Comparison of ENCODE assay signal across 14 cellular contexts in genomic region chr5:150158170-150158949, GRCh38. TPM values are rescaled to one million over a fixed set of nuclear protein-coding genes. Genes with fewer than 3 reads are reported as not detected.
DNase-seq lines count a peak whose midpoint lies in the region; ATAC-seq and TF ChIP-seq lines count a peak whose summit lies in the region.
"Had no signal": no experiment of that assay in that cellular context is flagged by ENCODE, and none has a peak within 500 bp of the region (broad histone marks: within the 10 kb centered on the region; RNA-seq: fewer than 3 reads in every experiment).

No MANE protein-coding gene starts in this region.

- TF ChIP-seq CTCF in lung (IDR thresholded peaks at IDR 0.05; ENCODE audit: control extremely low read depth, extremely low read depth) (no peak), thoracic aorta (IDR thresholded peaks at IDR 0.05) (no peak)

- WGBS in lung, 2 donors: 59 to 73% methylated on average over 12 of the region's 12 CpGs

- H3K27me3 Mint-ChIP-seq in naive thymus-derived CD4-positive, alpha-beta T cell: peaks cover 20 to 31% (median 25%) of the 10 kb centered on the region in 5 donors

- H3K4me1 ChIP-seq in lung (ENCODE audit: control insufficient read depth in 2 of 2, insufficient read depth in 2 of 2, low read length in 2 of 2) (peaks cover 0 to 4% of the 10 kb centered on the region in 2 donors), thoracic aorta (ENCODE audit: control insufficient read depth in 1 of 2, low read depth in 2 of 2) (peaks cover 35 to 70% of the 10 kb centered on the region in 2 donors)
- H3K4me1 ChIP-seq in naive thymus-derived CD4-positive, alpha-beta T cell (ENCODE audit: control insufficient read depth in 2 of 2, insufficient read depth in 2 of 2, low read length in 2 of 2): no peaks in the 10 kb centered on the region

- CTCF ChIA-PET in naive thymus-derived CD4-positive, alpha-beta T cell (lab: Charles Lee): no interaction called here

- H3K36me3 ChIP-seq in lung (ENCODE audit: control insufficient read depth in 2 of 2, insufficient read depth in 2 of 2, low read length in 2 of 2) (no peaks in the 10 kb centered on the region), thoracic aorta (no peaks in the 10 kb centered on the region)
- H3K36me3 ChIP-seq in naive thymus-derived CD4-positive, alpha-beta T cell (ENCODE audit: control insufficient read depth in 2 of 3, insufficient read depth in 3 of 3, low read length in 3 of 3): no peaks in the 10 kb centered on the region

- peak; percentile 40 for DNase-seq in NCI-H69 (lab: John Stamatoyannopoulos, UW)
- DNase-seq in lung (ENCODE audit: low spot score): no peak
- no peak for DNase-seq in thoracic aorta (ENCODE audit: low spot score)
- DNase-seq in activated effector memory CD4-positive, alpha-beta T cell treated with anti-CD3 and anti-CD28 coated beads, Interleukin-2, amount 50 U/mL, for 16 hours: no peak
- no peak for DNase-seq in naive thymus-derived CD4-positive, alpha-beta T cell
- no peak for DNase-seq in activated naive CD4-positive, alpha-beta T cell treated with anti-CD3 and anti-CD28 coated beads, Interleukin-2, amount 50 U/mL, for 72 hours (ENCODE audit: low spot score in 2 of 2)
- DNase-seq: aorta, kidney glomerular epithelial cell had no signal

- H3K27ac ChIP-seq in cingulate gyrus (ENCODE audit: low read depth, low read length) (peak overlapping the region; percentile 32), lung (ENCODE audit: low read depth in 1 of 2, low read length in 1 of 2) (peak overlapping the region; percentile 37 to 61), thoracic aorta (peak overlapping the region; percentile 88 to 94)
- H3K27ac ChIP-seq in naive thymus-derived CD4-positive, alpha-beta T cell (ENCODE audit: low read depth, low read length): no peak overlapping the region
- H3K27ac ChIP-seq: epithelial cell of prostate had no signal

- H3K4me3 ChIP-seq in lung (no peak overlapping the region), thoracic aorta (no peak overlapping the region)
- H3K4me3 ChIP-seq in naive thymus-derived CD4-positive, alpha-beta T cell (ENCODE audit: low read length): no peak overlapping the region

- intact Hi-C loops in naive thymus-derived CD4-positive, alpha-beta T cell (cut with micrococcal nuclease): no loop called here

- H3K4me1 Mint-ChIP-seq in naive thymus-derived CD4-positive, alpha-beta T cell: peaks cover 6 to 20% (median 8%) of the 10 kb centered on the region in 7 donors

- H3K9me3 ChIP-seq in lung (ENCODE audit: control insufficient read depth in 2 of 2, insufficient read depth in 1 of 2, low read length in 1 of 2) (no peaks in the 10 kb centered on the region), thoracic aorta (no peaks in the 10 kb centered on the region)
- no peaks in the 10 kb centered on the region for H3K9me3 ChIP-seq in naive thymus-derived CD4-positive, alpha-beta T cell (ENCODE audit: control insufficient read depth in 2 of 3, low read length in 3 of 3)

- H3K27ac Mint-ChIP-seq in naive thymus-derived CD4-positive, alpha-beta T cell: no peak overlapping the region
- no peak overlapping the region for H3K27ac Mint-ChIP-seq in activated naive CD4-positive, alpha-beta T cell treated with anti-CD3 and anti-CD28 coated beads, Interleukin-2, amount 50 U/mL, for 72 hours

- H3K9me3 Mint-ChIP-seq in naive thymus-derived CD4-positive, alpha-beta T cell: peaks cover 0 to 1% (median 0%) of the 10 kb centered on the region in 11 donors
- H3K9me3 Mint-ChIP-seq in activated naive CD4-positive, alpha-beta T cell treated with anti-CD3 and anti-CD28 coated beads, Interleukin-2, amount 50 U/mL, for 72 hours: no peaks in the 10 kb centered on the region

- no peak overlapping the region for H3K4me3 Mint-ChIP-seq in naive thymus-derived CD4-positive, alpha-beta T cell

- H3K27me3 ChIP-seq in lung (ENCODE audit: control insufficient read depth, insufficient read depth) (no peaks in the 10 kb centered on the region), thoracic aorta (replicated peaks; ENCODE audit: insufficient read depth) (no peaks in the 10 kb centered on the region)
- no peaks in the 10 kb centered on the region for H3K27me3 ChIP-seq in naive thymus-derived CD4-positive, alpha-beta T cell (ENCODE audit: control insufficient read depth in 2 of 2, insufficient read depth in 2 of 2, low read length in 2 of 2)

- POLR2A ChIA-PET in naive thymus-derived CD4-positive, alpha-beta T cell (lab: Charles Lee): no interaction called here

- H3K36me3 Mint-ChIP-seq in naive thymus-derived CD4-positive, alpha-beta T cell: peaks cover 0 to 1% (median 0%) of the 10 kb centered on the region in 5 donors
- H3K36me3 Mint-ChIP-seq in activated naive CD4-positive, alpha-beta T cell treated with anti-CD3 and anti-CD28 coated beads, Interleukin-2, amount 50 U/mL, for 72 hours: no peaks in the 10 kb centered on the region

- ATAC-seq in lung (ENCODE audit: insufficient read depth, low FRiP score): no peak
- no peak for ATAC-seq in thoracic aorta (ENCODE audit: insufficient number of reproducible peaks, low FRiP score, low read depth)
- no peak for ATAC-seq in naive thymus-derived CD4-positive, alpha-beta T cell
- no peak for ATAC-seq in esophagus mucosa
- ATAC-seq in activated naive CD4-positive, alpha-beta T cell treated with anti-CD3 and anti-CD28 coated beads, Interleukin-2, amount 50 U/mL, for 72 hours: no peak
- ATAC-seq: Panc1, sciatic nerve had no signal

RNA-seq across cellular contexts. Expression of gene PDGFRB, which starts 2.7 kb away (rescaled TPM):
- total RNA-seq in lung (100 to 1,000 TPM; 110 to 215 TPM), thoracic aorta (100 to 1,000 TPM; 362 to 421 TPM), esophagus mucosa (11.5 TPM)
- polyA plus RNA-seq in lung: 10 to 100 TPM; 33.6 to 46.5 TPM
- total RNA-seq in naive thymus-derived CD4-positive, alpha-beta T cell: 1 to 10 TPM in 2 of 5 experiments, under 1 TPM in 1, not detected in 2; 0.64 to 8.5 (median 5.1) TPM
- polyA plus RNA-seq in naive thymus-derived CD4-positive, alpha-beta T cell: under 1 TPM in 1 of 2 donors, not detected in 1; 0.37 TPM
- under 1 TPM; 0.64 to 0.89 TPM for total RNA-seq in activated naive CD4-positive, alpha-beta T cell treated with anti-CD3 and anti-CD28 coated beads, Interleukin-2, amount 50 U/mL, for 72 hours

RNA-seq across cellular contexts. Expression of gene CDX1, which starts 8.2 kb away (rescaled TPM):
- total RNA-seq in lung (under 1 TPM; 0.25 to 0.43 TPM), thoracic aorta (not detected), esophagus mucosa (not detected)
- under 1 TPM; 0.09 to 0.28 TPM for polyA plus RNA-seq in lung
- not detected for total RNA-seq in naive thymus-derived CD4-positive, alpha-beta T cell
- not detected for polyA plus RNA-seq in naive thymus-derived CD4-positive, alpha-beta T cell
- not detected for total RNA-seq in activated naive CD4-positive, alpha-beta T cell treated with anti-CD3 and anti-CD28 coated beads, Interleukin-2, amount 50 U/mL, for 72 hours
- total RNA-seq: aorta, LHCN-M2, sciatic nerve had no signal

RNA-seq across cellular contexts. Expression of gene SLC6A7, which starts 31.5 kb away (rescaled TPM):
- under 1 TPM in 1 of 2 donors, not detected in 1; 0.06 TPM for total RNA-seq in lung
- polyA plus RNA-seq in lung: under 1 TPM; 0.02 to 0.03 TPM
- not detected for total RNA-seq in thoracic aorta
- total RNA-seq in naive thymus-derived CD4-positive, alpha-beta T cell: not detected
- polyA plus RNA-seq in naive thymus-derived CD4-positive, alpha-beta T cell: not detected
- total RNA-seq in esophagus mucosa: not detected
- total RNA-seq in activated naive CD4-positive, alpha-beta T cell treated with anti-CD3 and anti-CD28 coated beads, Interleukin-2, amount 50 U/mL, for 72 hours: not detected
- total RNA-seq: aorta, LHCN-M2, sciatic nerve had no signal
